In genomic region chr9:36731576-36731975, GRCh38 we compare ENCODE assay signal across 15 cellular contexts.
DNase-seq lines count a peak whose midpoint lies in the region; ATAC-seq and TF ChIP-seq lines count a peak whose summit lies in the region.
"Had no signal": no experiment of that assay in that cellular context is flagged by ENCODE, and none has a peak within 500 bp of the region (broad histone marks: within the 10 kb centered on the region; RNA-seq: fewer than 3 reads in every experiment).

No MANE protein-coding gene starts in this region.

- no peaks in the 10 kb centered on the region for H3K9me3 Mint-ChIP-seq in naive B cell
- H3K9me3 Mint-ChIP-seq: nephron; stimulated activated naive CD8-positive, alpha-beta T cell treated with anti-CD3 and anti-CD28 coated beads, Interleukin-15, Interleukin-2, amounts not matched to agents 100 ng/mL and 50 ng/mL, for 24 hours had no signal

- TF ChIP-seq EP300 in sigmoid colon (IDR thresholded peaks at IDR 0.05), result no peak

- H3K36me3 Mint-ChIP-seq in naive B cell, result no peaks in the 10 kb centered on the region

- H3K27me3 ChIP-seq in MG63 (no peaks in the 10 kb centered on the region), sigmoid colon (peaks cover 0 to 10% (median 0%) of the 10 kb centered on the region in 3 donors)

- intact Hi-C loops in sigmoid colon (cut with DNase I), result no loop called here

- H3K4me1 ChIP-seq in sigmoid colon, result no peaks in the 10 kb centered on the region

- H3K9me3 ChIP-seq in MG63 (no peaks in the 10 kb centered on the region), sigmoid colon (no peaks in the 10 kb centered on the region)

- WGBS in sigmoid colon, 2 donors, result 62 to 73% methylated on average over 8 of the region's 8 CpGs

- peaks cover 8 to 19% (median 11%) of the 10 kb centered on the region in 3 donors for H3K4me1 Mint-ChIP-seq in naive B cell
- H3K4me1 Mint-ChIP-seq: nephron had no signal

- no peak overlapping the region for H3K4me3 ChIP-seq in GM12865 (ENCODE audit: low read depth, low read length)
- H3K4me3 ChIP-seq in MG63, result no peak overlapping the region
- H3K4me3 ChIP-seq in sigmoid colon, result no peak overlapping the region

- H3K36me3 ChIP-seq in MG63 (no peaks in the 10 kb centered on the region), sigmoid colon (no peaks in the 10 kb centered on the region)

- no peak for TF ChIP-seq POLR2A in sigmoid colon (IDR thresholded peaks at IDR 0.05)

- DNase-seq in GM12865 (ENCODE audit: low read depth) (peak; percentile 67), MG63 (peak; percentile 24), RPMI7951 (ENCODE audit: low read depth) (peak; percentile 62), naive B cell (peak; percentile 45), sigmoid colon (no peak)
- DNase-seq: activated CD4-positive, CD25-positive, alpha-beta regulatory T cell; erythroblast; left ventricle myocardium superior; NCI-H1930; retina; stimulated activated CD4-positive, alpha-beta T cell treated with anti-CD3 and anti-CD28 coated beads, Interleukin-4, amount 100 ng/mL, for 24 hours had no signal

- H3K27me3 Mint-ChIP-seq in naive B cell, result peaks cover 0 to 7% (median 0%) of the 10 kb centered on the region in 3 donors
- H3K27me3 Mint-ChIP-seq: stimulated activated naive CD8-positive, alpha-beta T cell treated with anti-CD3 and anti-CD28 coated beads, Interleukin-15, Interleukin-2, amounts not matched to agents 100 ng/mL and 50 ng/mL, for 24 hours had no signal

- no peak overlapping the region for H3K27ac ChIP-seq in sigmoid colon

- peak; percentile 85 to 86 for ATAC-seq in naive B cell (ENCODE audit: low read depth in 2 of 2)
- no peak for ATAC-seq in GM21717 (IDR thresholded peaks at IDR 0.05; ENCODE audit: unreplicated experiment)
- no peak for ATAC-seq in SK-N-SH treated with all-trans-retinoic acid at 6 μM for 48 hours
- ATAC-seq: left ventricle myocardium superior had no signal

- peak overlapping the region in 5 of 8 donors; percentile 34 to 81 (median 52) for H3K4me3 Mint-ChIP-seq in naive B cell
- H3K4me3 Mint-ChIP-seq: nephron; stimulated activated naive CD8-positive, alpha-beta T cell treated with anti-CD3 and anti-CD28 coated beads, Interleukin-15, Interleukin-2, amounts not matched to agents 100 ng/mL and 50 ng/mL, for 24 hours had no signal

- H3K27ac Mint-ChIP-seq in naive B cell, result peak overlapping the region; percentile 73 to 95 (median 90)
- H3K27ac Mint-ChIP-seq: nephron; stimulated activated naive CD8-positive, alpha-beta T cell treated with anti-CD3 and anti-CD28 coated beads, Interleukin-15, Interleukin-2, amounts not matched to agents 100 ng/mL and 50 ng/mL, for 24 hours had no signal

- no peak for TF ChIP-seq CTCF in GM12865 (IDR thresholded peaks at IDR 0.05; ENCODE audit: insufficient read depth, low read depth, low read length, missing control alignments)
- no peak for TF ChIP-seq CTCF in sigmoid colon (IDR thresholded peaks at IDR 0.05)

TF ChIP-seq in SK-N-SH treated with all-trans-retinoic acid at 6 μM for 48 hours, 23 proteins besides CTCF, POLR2A, EP300 and RAD21:
- TF ChIP-seq ARNTL (CRISPR knock-in tag; IDR thresholded peaks at IDR 0.05; ENCODE audit: borderline replicate concordance, low read depth) (no peak), GLIS3 (CRISPR knock-in tag; IDR thresholded peaks at IDR 0.05) (no peak), RARB (CRISPR knock-in tag; IDR thresholded peaks at IDR 0.05) (no peak), ZFP30 (CRISPR knock-in tag; IDR thresholded peaks at IDR 0.05) (no peak), OSR1 (CRISPR knock-in tag; IDR thresholded peaks at IDR 0.05) (no peak), TOX (CRISPR knock-in tag; IDR thresholded peaks at IDR 0.05; ENCODE audit: borderline replicate concordance) (no peak), TCF4 (CRISPR knock-in tag; IDR thresholded peaks at IDR 0.05; ENCODE audit: borderline replicate concordance) (no peak), ISL1 (CRISPR knock-in tag; IDR thresholded peaks at IDR 0.05) (no peak), BACH2 (CRISPR knock-in tag; IDR thresholded peaks at IDR 0.05; ENCODE audit: borderline replicate concordance) (no peak), ZC3H10 (CRISPR knock-in tag; IDR thresholded peaks at IDR 0.05) (no peak), ZNF70 (CRISPR knock-in tag; IDR thresholded peaks at IDR 0.05) (no peak), SNAI2 (CRISPR knock-in tag; IDR thresholded peaks at IDR 0.05) (no peak), CSDC2 (CRISPR knock-in tag; IDR thresholded peaks at IDR 0.05) (no peak), ZNF565 (CRISPR knock-in tag; conservative IDR thresholded peaks at IDR 0.05; ENCODE audit: low read depth) (no peak), ESRRG (CRISPR knock-in tag; IDR thresholded peaks at IDR 0.05) (no peak), ZNF8 (CRISPR knock-in tag; IDR thresholded peaks at IDR 0.05) (no peak)
- TF ChIP-seq, protein P1, sequence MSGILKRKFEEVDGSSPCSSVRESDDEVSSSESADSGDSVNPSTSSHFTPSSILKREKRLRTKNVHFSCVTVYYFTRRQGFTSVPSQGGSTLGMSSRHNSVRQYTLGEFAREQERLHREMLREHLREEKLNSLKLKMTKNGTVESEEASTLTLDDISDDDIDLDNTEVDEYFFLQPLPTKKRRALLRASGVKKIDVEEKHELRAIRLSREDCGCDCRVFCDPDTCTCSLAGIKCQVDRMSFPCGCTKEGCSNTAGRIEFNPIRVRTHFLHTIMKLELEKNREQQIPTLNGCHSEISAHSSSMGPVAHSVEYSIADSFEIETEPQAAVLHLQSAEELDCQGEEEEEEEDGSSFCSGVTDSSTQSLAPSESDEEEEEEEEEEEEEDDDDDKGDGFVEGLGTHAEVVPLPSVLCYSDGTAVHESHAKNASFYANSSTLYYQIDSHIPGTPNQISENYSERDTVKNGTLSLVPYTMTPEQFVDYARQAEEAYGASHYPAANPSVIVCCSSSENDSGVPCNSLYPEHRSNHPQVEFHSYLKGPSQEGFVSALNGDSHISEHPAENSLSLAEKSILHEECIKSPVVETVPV (CRISPR knock-in tag; IDR thresholded peaks at IDR 0.05), result no peak
- TF ChIP-seq, protein P2, sequence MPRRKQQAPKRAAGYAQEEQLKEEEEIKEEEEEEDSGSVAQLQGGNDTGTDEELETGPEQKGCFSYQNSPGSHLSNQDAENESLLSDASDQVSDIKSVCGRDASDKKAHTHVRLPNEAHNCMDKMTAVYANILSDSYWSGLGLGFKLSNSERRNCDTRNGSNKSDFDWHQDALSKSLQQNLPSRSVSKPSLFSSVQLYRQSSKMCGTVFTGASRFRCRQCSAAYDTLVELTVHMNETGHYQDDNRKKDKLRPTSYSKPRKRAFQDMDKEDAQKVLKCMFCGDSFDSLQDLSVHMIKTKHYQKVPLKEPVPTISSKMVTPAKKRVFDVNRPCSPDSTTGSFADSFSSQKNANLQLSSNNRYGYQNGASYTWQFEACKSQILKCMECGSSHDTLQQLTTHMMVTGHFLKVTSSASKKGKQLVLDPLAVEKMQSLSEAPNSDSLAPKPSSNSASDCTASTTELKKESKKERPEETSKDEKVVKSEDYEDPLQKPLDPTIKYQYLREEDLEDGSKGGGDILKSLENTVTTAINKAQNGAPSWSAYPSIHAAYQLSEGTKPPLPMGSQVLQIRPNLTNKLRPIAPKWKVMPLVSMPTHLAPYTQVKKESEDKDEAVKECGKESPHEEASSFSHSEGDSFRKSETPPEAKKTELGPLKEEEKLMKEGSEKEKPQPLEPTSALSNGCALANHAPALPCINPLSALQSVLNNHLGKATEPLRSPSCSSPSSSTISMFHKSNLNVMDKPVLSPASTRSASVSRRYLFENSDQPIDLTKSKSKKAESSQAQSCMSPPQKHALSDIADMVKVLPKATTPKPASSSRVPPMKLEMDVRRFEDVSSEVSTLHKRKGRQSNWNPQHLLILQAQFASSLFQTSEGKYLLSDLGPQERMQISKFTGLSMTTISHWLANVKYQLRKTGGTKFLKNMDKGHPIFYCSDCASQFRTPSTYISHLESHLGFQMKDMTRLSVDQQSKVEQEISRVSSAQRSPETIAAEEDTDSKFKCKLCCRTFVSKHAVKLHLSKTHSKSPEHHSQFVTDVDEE (CRISPR knock-in tag; IDR thresholded peaks at IDR 0.05), result no peak
- TF ChIP-seq, protein P3, sequence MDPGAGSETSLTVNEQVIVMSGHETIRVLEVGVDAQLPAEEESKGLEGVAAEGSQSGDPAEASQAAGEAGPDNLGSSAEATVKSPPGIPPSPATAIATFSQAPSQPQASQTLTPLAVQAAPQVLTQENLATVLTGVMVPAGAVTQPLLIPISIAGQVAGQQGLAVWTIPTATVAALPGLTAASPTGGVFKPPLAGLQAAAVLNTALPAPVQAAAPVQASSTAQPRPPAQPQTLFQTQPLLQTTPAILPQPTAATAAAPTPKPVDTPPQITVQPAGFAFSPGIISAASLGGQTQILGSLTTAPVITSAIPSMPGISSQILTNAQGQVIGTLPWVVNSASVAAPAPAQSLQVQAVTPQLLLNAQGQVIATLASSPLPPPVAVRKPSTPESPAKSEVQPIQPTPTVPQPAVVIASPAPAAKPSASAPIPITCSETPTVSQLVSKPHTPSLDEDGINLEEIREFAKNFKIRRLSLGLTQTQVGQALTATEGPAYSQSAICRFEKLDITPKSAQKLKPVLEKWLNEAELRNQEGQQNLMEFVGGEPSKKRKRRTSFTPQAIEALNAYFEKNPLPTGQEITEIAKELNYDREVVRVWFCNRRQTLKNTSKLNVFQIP (CRISPR knock-in tag; IDR thresholded peaks at IDR 0.05; ENCODE audit: borderline replicate concordance, low read depth), result no peak
TF ChIP-seq in SK-N-SH treated with all-trans-retinoic acid at 6 μM for 48 hours: peak in this region for 0.

Comparison
In these comparisons a context has a peak if more than half of its experiments do, and no peak if none do; other contexts are left out.
1. ATAC-seq: peak in naive B cell (2 of 2); none in GM21717 (single experiment) and SK-N-SH treated with all-trans-retinoic acid at 6 μM for 48 hours (single experiment).